In the genomic region with DNA sequence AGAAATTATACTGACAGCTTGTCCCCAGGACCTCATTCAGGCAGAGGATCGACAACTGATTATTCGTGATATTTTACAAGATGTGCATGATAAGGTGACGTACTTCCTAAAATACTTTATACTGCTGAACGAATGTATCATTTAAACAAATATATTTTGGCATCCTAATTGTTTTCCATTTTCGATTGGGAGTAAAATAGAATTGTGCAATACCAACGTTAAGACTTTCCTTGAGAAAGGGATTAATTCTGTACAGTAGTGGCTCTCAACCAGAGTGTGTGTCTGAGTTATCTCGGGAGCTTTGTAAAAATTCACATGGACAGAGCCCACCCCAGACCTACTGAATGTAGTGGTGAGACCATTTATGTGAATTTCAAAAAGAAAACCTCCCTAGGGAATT, we compare ENCODE assay signal across 35 cellular contexts.
"Had no signal": no experiment of that assay in that cellular context is flagged by ENCODE, and none has a peak within 500 bp of the region (broad histone marks: within the 10 kb centered on the region; RNA-seq: fewer than 3 reads in every experiment).

No MANE protein-coding gene starts in this region.

- H3K27ac Mint-ChIP-seq: activated B cell treated with CpG ODN at 0.5 μM for 24 hours; activated CD4-positive, alpha-beta T cell treated with anti-CD3 and anti-CD28 coated beads, Interleukin-2, amount 10 ng/mL, durations not matched to agents 24 days and 14 days; activated naive CD4-positive, alpha-beta T cell treated with anti-CD3 and anti-CD28 coated beads for 36 hours; activated naive CD4-positive, alpha-beta T cell treated with anti-CD3 and anti-CD28 coated beads, Interleukin-2, amount 50 U/mL, for 72 hours; activated naive CD8-positive, alpha-beta T cell treated with anti-CD3 and anti-CD28 coated beads, Interleukin-2, amount 10 ng/mL, durations not matched to agents 7 days and 5 days; activated T-cell treated with anti-CD3 and anti-CD28 coated beads, Interleukin-2, amount 50 U/mL, for 72 hours; activated T-helper 1 cell treated with anti-CD3 and anti-CD28 coated beads, Interleukin-12 subunit alpha, Interleukin-12 subunit beta, Interleukin-2, Interleukin-4 antibody, amounts not matched to agents 30 ng/mL and 10 ng/mL and 1 ng/mL, durations not matched to agents 14 hours and 24 hours and 36 hours; T-helper 1 cell treated with Interleukin-12 subunit alpha and Interleukin-12 subunit beta and Interleukin-4 antibody, amounts not matched to agents 30 μg/mL and 1 μg/mL, for 36 hours; T-helper 2 cell treated with Interferon-gamma antibody and Interleukin-4, amounts not matched to agents 5 μg/mL and 100 μg/mL, for 36 hours had no signal

- H3K4me3 Mint-ChIP-seq: activated B cell treated with CpG ODN at 0.5 μM for 24 hours; activated CD4-positive, alpha-beta memory T cell treated with anti-CD3 and anti-CD28 coated beads for 36 hours; activated CD4-positive, alpha-beta T cell treated with anti-CD3 and anti-CD28 coated beads, Interleukin-2, amount 10 ng/mL, durations not matched to agents 24 days and 14 days; activated CD8-positive, alpha-beta T cell treated with anti-CD3 and anti-CD28 coated beads for 36 hours; activated naive CD4-positive, alpha-beta T cell treated with anti-CD3 and anti-CD28 coated beads for 36 hours; activated naive CD8-positive, alpha-beta T cell treated with anti-CD3 and anti-CD28 coated beads, Interleukin-2, amount 10 ng/mL, durations not matched to agents 7 days and 5 days; activated T-cell treated with anti-CD3 and anti-CD28 coated beads, Interleukin-2, amount 50 U/mL, for 4 hours; activated T-cell treated with anti-CD3 and anti-CD28 coated beads, Interleukin-2, amount 50 U/mL, for 72 hours; activated T-helper 1 cell treated with anti-CD3 and anti-CD28 coated beads, Interleukin-12 subunit alpha, Interleukin-12 subunit beta, Interleukin-2, Interleukin-4 antibody, amounts not matched to agents 30 ng/mL and 10 ng/mL and 1 ng/mL, durations not matched to agents 14 hours and 24 hours and 36 hours; activated T-helper 17 cell treated with anti-CD3 and anti-CD28 coated beads, Interleukin-2, amount 50 U/mL, for 72 hours; T-helper 1 cell treated with Interleukin-12 subunit alpha and Interleukin-12 subunit beta and Interleukin-4 antibody, amounts not matched to agents 30 μg/mL and 1 μg/mL, for 36 hours; T-helper 2 cell treated with Interferon-gamma antibody and Interleukin-4, amounts not matched to agents 5 μg/mL and 100 μg/mL, for 36 hours had no signal

- ATAC-seq: activated CD8-positive, alpha-beta T cell treated with anti-CD3 and anti-CD28 coated beads for 36 hours; activated naive CD4-positive, alpha-beta T cell treated with anti-CD3 and anti-CD28 coated beads, Interleukin-2, amount 50 U/mL, for 72 hours; activated T-cell treated with anti-CD3 and anti-CD28 coated beads, Interleukin-2, amount 50 U/mL, for 4 hours; activated T-cell treated with anti-CD3 and anti-CD28 coated beads, Interleukin-2, amount 50 U/mL, for 72 hours; activated T-helper 17 cell treated with anti-CD3 and anti-CD28 coated beads, Interleukin-2, amount 50 U/mL, for 72 hours; body of pancreas had no signal

- H3K4me1 ChIP-seq: adrenal gland, body of pancreas, breast epithelium had no signal

- H3K27ac ChIP-seq: adrenal gland, body of pancreas, brain microvascular endothelial cell, breast epithelium, VCaP had no signal

- H3K4me3 ChIP-seq: adrenal gland, body of pancreas, breast epithelium had no signal

- H3K4me1 Mint-ChIP-seq: activated B cell treated with CpG ODN at 0.5 μM for 24 hours; activated CD4-positive, alpha-beta T cell treated with anti-CD3 and anti-CD28 coated beads, Interleukin-2, amount 10 ng/mL, durations not matched to agents 24 days and 14 days; activated naive CD8-positive, alpha-beta T cell treated with anti-CD3 and anti-CD28 coated beads, Interleukin-2, amount 10 ng/mL, durations not matched to agents 7 days and 5 days; activated T-helper 17 cell treated with anti-CD3 and anti-CD28 coated beads, Interleukin-2, amount 50 U/mL, for 72 hours had no signal

- H3K9me3 ChIP-seq: body of pancreas, breast epithelium had no signal

- H3K27me3 Mint-ChIP-seq: activated B cell treated with CpG ODN at 0.5 μM for 24 hours; activated CD4-positive, alpha-beta memory T cell treated with anti-CD3 and anti-CD28 coated beads for 36 hours; activated CD4-positive, alpha-beta T cell treated with anti-CD3 and anti-CD28 coated beads, Interleukin-2, amount 10 ng/mL, durations not matched to agents 24 days and 14 days; activated CD8-positive, alpha-beta T cell treated with anti-CD3 and anti-CD28 coated beads for 36 hours; activated naive CD8-positive, alpha-beta T cell treated with anti-CD3 and anti-CD28 coated beads, Interleukin-2, amount 10 ng/mL, durations not matched to agents 7 days and 5 days; activated T-helper 17 cell treated with anti-CD3 and anti-CD28 coated beads, Interleukin-2, amount 50 U/mL, for 72 hours had no signal

- H3K9me3 Mint-ChIP-seq: activated B cell treated with CpG ODN at 0.5 μM for 24 hours; activated CD4-positive, alpha-beta memory T cell treated with anti-CD3 and anti-CD28 coated beads for 36 hours; activated CD4-positive, alpha-beta T cell treated with anti-CD3 and anti-CD28 coated beads, Interleukin-2, amount 10 ng/mL, durations not matched to agents 24 days and 14 days; activated CD8-positive, alpha-beta T cell treated with anti-CD3 and anti-CD28 coated beads for 36 hours; activated naive CD4-positive, alpha-beta T cell treated with anti-CD3 and anti-CD28 coated beads for 36 hours; activated naive CD4-positive, alpha-beta T cell treated with anti-CD3 and anti-CD28 coated beads, Interleukin-2, amount 50 U/mL, for 72 hours; activated naive CD8-positive, alpha-beta T cell treated with anti-CD3 and anti-CD28 coated beads, Interleukin-2, amount 10 ng/mL, durations not matched to agents 7 days and 5 days; activated T-cell treated with anti-CD3 and anti-CD28 coated beads, Interleukin-2, amount 50 U/mL, for 4 hours; activated T-cell treated with anti-CD3 and anti-CD28 coated beads, Interleukin-2, amount 50 U/mL, for 72 hours; activated T-helper 1 cell treated with anti-CD3 and anti-CD28 coated beads, Interleukin-12 subunit alpha, Interleukin-12 subunit beta, Interleukin-2, Interleukin-4 antibody, amounts not matched to agents 30 ng/mL and 10 ng/mL and 1 ng/mL, durations not matched to agents 14 hours and 24 hours and 36 hours; activated T-helper 17 cell treated with anti-CD3 and anti-CD28 coated beads, Interleukin-2, amount 50 U/mL, for 72 hours; T-helper 1 cell treated with Interleukin-12 subunit alpha and Interleukin-12 subunit beta and Interleukin-4 antibody, amounts not matched to agents 30 μg/mL and 1 μg/mL, for 36 hours; T-helper 2 cell treated with Interferon-gamma antibody and Interleukin-4, amounts not matched to agents 5 μg/mL and 100 μg/mL, for 36 hours had no signal

- DNase-seq: activated B cell treated with CpG ODN at 0.5 μM for 24 hours; activated CD4-positive, alpha-beta memory T cell treated with anti-CD3 and anti-CD28 coated beads for 36 hours; activated CD4-positive, alpha-beta T cell treated with anti-CD3 and anti-CD28 coated beads for 4 hours; activated CD4-positive, alpha-beta T cell treated with anti-CD3 and anti-CD28 coated beads, Interleukin-2, amount 10 ng/mL, durations not matched to agents 24 days and 14 days; activated CD4-positive, alpha-beta T cell treated with anti-CD3 and anti-CD28 coated beads, Interleukin-2, amount 50 U/mL, for 1 hour; activated CD4-positive, alpha-beta T cell treated with anti-CD3 and anti-CD28 coated beads, Interleukin-2, amount 50 U/mL, for 4 hours; activated CD4-positive, CD25-positive, alpha-beta regulatory T cell treated with anti-CD3 and anti-CD28 coated beads, Interleukin-2, amount 50 U/mL, for 72 hours; activated CD8-positive, alpha-beta memory T cell treated with anti-CD3 and anti-CD28 coated beads, Interleukin-2, amount 50 U/mL, for 4 hours; activated CD8-positive, alpha-beta T cell treated with anti-CD3 and anti-CD28 coated beads for 36 hours; activated effector memory CD4-positive, alpha-beta T cell treated with anti-CD3 and anti-CD28 coated beads, Interleukin-2, amount 50 U/mL, for 16 hours; activated gamma-delta T cell treated with Interleukin-2 at 50 U/mL for 16 hours; activated naive CD4-positive, alpha-beta T cell; activated naive CD4-positive, alpha-beta T cell treated with anti-CD3 and anti-CD28 coated beads for 36 hours; activated naive CD4-positive, alpha-beta T cell treated with anti-CD3 and anti-CD28 coated beads, Interleukin-2, amount 50 U/mL, for 16 hours; activated naive CD8-positive, alpha-beta T cell treated with anti-CD3 and anti-CD28 coated beads, Interleukin-2, amount 10 ng/mL, durations not matched to agents 7 days and 5 days; activated T-cell treated with anti-CD3 and anti-CD28 coated beads for 4 hours; activated T-cell treated with anti-CD3 and anti-CD28 coated beads, Interleukin-2, amount 50 U/mL, for 1 hour; activated T-cell treated with anti-CD3 and anti-CD28 coated beads, Interleukin-2, amount 50 U/mL, for 4 hours; activated T-cell treated with anti-CD3 and anti-CD28 coated beads, Interleukin-2, amount 50 U/mL, for 72 hours; adrenal gland; amniotic stem cell; aorta; body of pancreas; brain microvascular endothelial cell; central memory CD4-positive, alpha-beta T cell; T-helper 1 cell; T-helper 2 cell; T-helper 9 cell had no signal

- H3K27me3 ChIP-seq: adrenal gland, body of pancreas, brain microvascular endothelial cell, breast epithelium had no signal
